Comparison of ENCODE assay signal across 40 cellular contexts in genomic region chr1:76657618-76658017, GRCh38.
"Had no signal": no experiment of that assay in that cellular context is flagged by ENCODE, and none has a peak within 500 bp of the region (broad histone marks: within the 10 kb centered on the region; RNA-seq: fewer than 3 reads in every experiment).

No MANE protein-coding gene starts in this region.

- H3K36me3 Mint-ChIP-seq: activated CD8-positive, alpha-beta memory T cell treated with anti-CD3 and anti-CD28 coated beads, Interleukin-2, amount 10 ng/mL, durations not matched to agents 7 days and 5 days; activated naive CD4-positive, alpha-beta T cell treated with anti-CD3 and anti-CD28 coated beads, Interleukin-2, amount 10 ng/mL, durations not matched to agents 7 days and 5 days; activated naive CD4-positive, alpha-beta T cell treated with anti-CD3 and anti-CD28 coated beads, Interleukin-2, amount 50 U/mL, for 24 hours; activated naive CD8-positive, alpha-beta T cell treated with anti-CD3 and anti-CD28 coated beads, Interleukin-2, amount 10 ng/mL, durations not matched to agents 7 days and 5 days had no signal

- H3K27ac ChIP-seq: ascending aorta, cardiac muscle cell, VCaP had no signal

- H3K4me3 ChIP-seq: ascending aorta, cardiac muscle cell had no signal

- DNase-seq: activated CD4-positive, alpha-beta memory T cell treated with anti-CD3 and anti-CD28 coated beads, Interleukin-2, amount 10 ng/mL, durations not matched to agents 7 days and 5 days; activated CD4-positive, alpha-beta T cell treated with anti-CD3 and anti-CD28 coated beads for 1 hour; activated CD4-positive, alpha-beta T cell treated with anti-CD3 and anti-CD28 coated beads for 36 hours; activated CD4-positive, alpha-beta T cell treated with anti-CD3 and anti-CD28 coated beads for 48 hours; activated CD4-positive, alpha-beta T cell treated with anti-CD3 and anti-CD28 coated beads, Interleukin-2, amount 10 ng/mL, durations not matched to agents 7 days and 5 days; activated CD4-positive, alpha-beta T cell treated with anti-CD3 and anti-CD28 coated beads, Interleukin-2, amount 50 U/mL, for 48 hours; activated CD4-positive, CD25-positive, alpha-beta regulatory T cell; activated CD8-positive, alpha-beta memory T cell treated with anti-CD3 and anti-CD28 coated beads for 24 hours; activated CD8-positive, alpha-beta memory T cell treated with anti-CD3 and anti-CD28 coated beads, Interleukin-2, amount 10 ng/mL, durations not matched to agents 7 days and 5 days; activated CD8-positive, alpha-beta memory T cell treated with anti-CD3 and anti-CD28 coated beads, Interleukin-2, amount 50 U/mL, for 48 hours; activated CD8-positive, alpha-beta T cell treated with anti-CD3 and anti-CD28 coated beads, Interleukin-2, amount 10 ng/mL, durations not matched to agents 7 days and 5 days; activated effector memory CD4-positive, alpha-beta T cell treated with Interleukin-2 at 50 U/mL for 16 hours; activated gamma-delta T cell; activated naive CD4-positive, alpha-beta T cell treated with anti-CD3 and anti-CD28 coated beads, Interleukin-2, amount 10 ng/mL, durations not matched to agents 7 days and 5 days; activated naive CD4-positive, alpha-beta T cell treated with Interleukin-2 at 50 U/mL for 16 hours; activated naive CD8-positive, alpha-beta T cell treated with anti-CD3 and anti-CD28 coated beads, Interleukin-2, amount 10 ng/mL, durations not matched to agents 7 days and 5 days; activated naive CD8-positive, alpha-beta T cell treated with anti-CD3 and anti-CD28 coated beads, Interleukin-2, amount 50 U/mL, for 24 hours; activated T-cell treated with anti-CD3 and anti-CD28 coated beads, Interleukin-2, amount 50 U/mL, for 24 hours; activated T-cell treated with anti-CD3 and anti-CD28 coated beads, Interleukin-2, amount 50 U/mL, for 48 hours; amygdala; anterior cingulate cortex; caudate nucleus; cerebellar nuclear complex; T-helper 1 cell; T-helper 2 cell; T-helper 9 cell had no signal

- H3K27me3 ChIP-seq: ascending aorta, cardiac muscle cell had no signal

- H3K27me3 Mint-ChIP-seq: activated CD4-positive, alpha-beta T cell treated with anti-CD3 and anti-CD28 coated beads for 36 hours; activated CD4-positive, alpha-beta T cell treated with anti-CD3 and anti-CD28 coated beads, Interleukin-2, amount 10 ng/mL, durations not matched to agents 7 days and 5 days; activated CD8-positive, alpha-beta memory T cell treated with anti-CD3 and anti-CD28 coated beads, Interleukin-2, amount 10 ng/mL, durations not matched to agents 7 days and 5 days; activated naive CD4-positive, alpha-beta T cell treated with anti-CD3 and anti-CD28 coated beads, Interleukin-2, amount 10 ng/mL, durations not matched to agents 7 days and 5 days; activated naive CD8-positive, alpha-beta T cell; activated T-cell treated with anti-CD3 and anti-CD28 coated beads, Interleukin-2, amount 50 U/mL, for 24 hours; central memory CD8-positive, alpha-beta T cell had no signal

- FAIRE-seq: bronchial epithelial cell, TTC549 had no signal

- H3K4me1 Mint-ChIP-seq: activated CD4-positive, alpha-beta memory T cell treated with anti-CD3 and anti-CD28 coated beads, Interleukin-2, amount 10 ng/mL, durations not matched to agents 7 days and 5 days; activated CD4-positive, alpha-beta T cell treated with anti-CD3 and anti-CD28 coated beads for 36 hours; activated CD4-positive, alpha-beta T cell treated with anti-CD3 and anti-CD28 coated beads, Interleukin-2, amount 10 ng/mL, durations not matched to agents 7 days and 5 days; activated CD8-positive, alpha-beta memory T cell treated with anti-CD3 and anti-CD28 coated beads, Interleukin-2, amount 10 ng/mL, durations not matched to agents 7 days and 5 days; activated naive CD4-positive, alpha-beta T cell treated with anti-CD3 and anti-CD28 coated beads, Interleukin-2, amount 10 ng/mL, durations not matched to agents 7 days and 5 days; activated naive CD4-positive, alpha-beta T cell treated with anti-CD3 and anti-CD28 coated beads, Interleukin-2, amount 50 U/mL, for 24 hours; activated naive CD8-positive, alpha-beta T cell treated with anti-CD3 and anti-CD28 coated beads, Interleukin-2, amount 10 ng/mL, durations not matched to agents 7 days and 5 days; activated naive CD8-positive, alpha-beta T cell treated with anti-CD3 and anti-CD28 coated beads, Interleukin-2, amount 50 U/mL, for 24 hours; brain; central memory CD8-positive, alpha-beta T cell; WTC11 had no signal

- H3K36me3 ChIP-seq: ascending aorta, cardiac muscle cell had no signal

- H3K4me1 ChIP-seq: ascending aorta had no signal

- H3K27ac Mint-ChIP-seq: activated CD4-positive, alpha-beta memory T cell treated with anti-CD3 and anti-CD28 coated beads, Interleukin-2, amount 10 ng/mL, durations not matched to agents 7 days and 5 days; activated CD4-positive, alpha-beta T cell treated with anti-CD3 and anti-CD28 coated beads for 36 hours; activated CD4-positive, alpha-beta T cell treated with anti-CD3 and anti-CD28 coated beads, Interleukin-2, amount 10 ng/mL, durations not matched to agents 7 days and 5 days; activated CD8-positive, alpha-beta memory T cell treated with anti-CD3 and anti-CD28 coated beads, Interleukin-2, amount 10 ng/mL, durations not matched to agents 7 days and 5 days; activated CD8-positive, alpha-beta T cell treated with anti-CD3 and anti-CD28 coated beads, Interleukin-2, amount 10 ng/mL, durations not matched to agents 7 days and 5 days; activated naive CD4-positive, alpha-beta T cell treated with anti-CD3 and anti-CD28 coated beads, Interleukin-2, amount 10 ng/mL, durations not matched to agents 7 days and 5 days; activated naive CD4-positive, alpha-beta T cell treated with anti-CD3 and anti-CD28 coated beads, Interleukin-2, amount 50 U/mL, for 24 hours; activated naive CD8-positive, alpha-beta T cell; activated naive CD8-positive, alpha-beta T cell treated with anti-CD3 and anti-CD28 coated beads, Interleukin-2, amount 10 ng/mL, durations not matched to agents 7 days and 5 days; activated naive CD8-positive, alpha-beta T cell treated with anti-CD3 and anti-CD28 coated beads, Interleukin-2, amount 50 U/mL, for 24 hours; activated T-cell treated with anti-CD3 and anti-CD28 coated beads, Interleukin-2, amount 50 U/mL, for 24 hours; activated T-helper 2 cell treated with anti-CD3 and anti-CD28 coated beads, Interferon-gamma antibody, Interleukin-2, Interleukin-4, amounts not matched to agents 10 μg/mL and 5 μg/mL and 100 μg/mL, durations not matched to agents 14 hours and 24 hours and 36 hours; brain; T-helper 1 cell treated with Interleukin-12 subunit alpha and Interleukin-12 subunit beta and Interleukin-4 antibody, amounts not matched to agents 30 μg/mL and 1 μg/mL, for 36 hours; T-helper 2 cell treated with Interferon-gamma antibody and Interleukin-4, amounts not matched to agents 5 μg/mL and 100 μg/mL, for 36 hours; WTC11 had no signal

- ATAC-seq: activated CD4-positive, alpha-beta T cell treated with anti-CD3 and anti-CD28 coated beads for 36 hours; activated CD4-positive, CD25-positive, alpha-beta regulatory T cell treated with anti-CD3 and anti-CD28 coated beads, Interleukin-2, amount 50 U/mL, for 24 hours; activated CD8-positive, alpha-beta memory T cell treated with anti-CD3 and anti-CD28 coated beads, Interleukin-2, amount 10 ng/mL, durations not matched to agents 7 days and 5 days; activated CD8-positive, alpha-beta T cell treated with anti-CD3 and anti-CD28 coated beads, Interleukin-2, amount 10 ng/mL, durations not matched to agents 7 days and 5 days; activated naive CD8-positive, alpha-beta T cell treated with anti-CD3 and anti-CD28 coated beads, Interleukin-2, amount 50 U/mL, for 24 hours; WTC11 had no signal

- H3K9me3 Mint-ChIP-seq: activated naive CD4-positive, alpha-beta T cell treated with anti-CD3 and anti-CD28 coated beads, Interleukin-2, amount 50 U/mL, for 24 hours; central memory CD8-positive, alpha-beta T cell had no signal

- H3K9me3 ChIP-seq: ascending aorta had no signal

- H3K4me3 Mint-ChIP-seq: activated CD4-positive, alpha-beta memory T cell treated with anti-CD3 and anti-CD28 coated beads, Interleukin-2, amount 10 ng/mL, durations not matched to agents 7 days and 5 days; activated CD4-positive, alpha-beta T cell treated with anti-CD3 and anti-CD28 coated beads for 36 hours; activated CD4-positive, alpha-beta T cell treated with anti-CD3 and anti-CD28 coated beads, Interleukin-2, amount 10 ng/mL, durations not matched to agents 7 days and 5 days; activated CD8-positive, alpha-beta memory T cell treated with anti-CD3 and anti-CD28 coated beads, Interleukin-2, amount 10 ng/mL, durations not matched to agents 7 days and 5 days; activated CD8-positive, alpha-beta T cell treated with anti-CD3 and anti-CD28 coated beads, Interleukin-2, amount 10 ng/mL, durations not matched to agents 7 days and 5 days; activated naive CD4-positive, alpha-beta T cell treated with anti-CD3 and anti-CD28 coated beads, Interleukin-2, amount 10 ng/mL, durations not matched to agents 7 days and 5 days; activated naive CD4-positive, alpha-beta T cell treated with anti-CD3 and anti-CD28 coated beads, Interleukin-2, amount 50 U/mL, for 24 hours; activated naive CD8-positive, alpha-beta T cell; activated naive CD8-positive, alpha-beta T cell treated with anti-CD3 and anti-CD28 coated beads, Interleukin-2, amount 10 ng/mL, durations not matched to agents 7 days and 5 days; activated naive CD8-positive, alpha-beta T cell treated with anti-CD3 and anti-CD28 coated beads, Interleukin-2, amount 50 U/mL, for 24 hours; activated T-cell treated with anti-CD3 and anti-CD28 coated beads, Interleukin-2, amount 50 U/mL, for 24 hours; brain; central memory CD8-positive, alpha-beta T cell; T-helper 1 cell treated with Interleukin-12 subunit alpha and Interleukin-12 subunit beta and Interleukin-4 antibody, amounts not matched to agents 30 μg/mL and 1 μg/mL, for 36 hours; T-helper 2 cell treated with Interferon-gamma antibody and Interleukin-4, amounts not matched to agents 5 μg/mL and 100 μg/mL, for 36 hours; WTC11 had no signal
